ENCODE assay signal across 19 cellular contexts in genomic region chr16:82281544-82281943, GRCh38.
DNase-seq lines count a peak whose midpoint lies in the region; ATAC-seq and TF ChIP-seq lines count a peak whose summit lies in the region.
"Had no signal": no experiment of that assay in that cellular context is flagged by ENCODE, and none has a peak within 500 bp of the region (broad histone marks: within the 10 kb centered on the region; RNA-seq: fewer than 3 reads in every experiment).

No MANE protein-coding gene starts in this region.

- H3K9ac ChIP-seq in skeletal muscle tissue (ENCODE audit: low read depth in 1 of 3, low read length in 3 of 3), result no peak overlapping the region

- no peaks in the 10 kb centered on the region for H3K9me3 ChIP-seq in right atrium auricular region
- peaks cover 0 to 3% (median 0%) of the 10 kb centered on the region in 3 donors for H3K9me3 ChIP-seq in skeletal muscle tissue (ENCODE audit: control insufficient read depth in 3 of 3, low read length in 3 of 3)
- H3K9me3 ChIP-seq: Peyer's patch had no signal

- no peak overlapping the region for H3K4me3 ChIP-seq in right atrium auricular region
- peak overlapping the region in 1 of 3 donors; percentile 32 for H3K4me3 ChIP-seq in skeletal muscle tissue (ENCODE audit: low read length in 3 of 3)
- H3K4me3 ChIP-seq: Peyer's patch had no signal

- intact Hi-C loops in Right ventricle myocardium superior (cut with DNase I), result no loop called here
- intact Hi-C loops in left cardiac atrium (cut with DNase I), result no loop called here

- peak; percentile 86 for ATAC-seq in Right ventricle myocardium superior (ENCODE audit: poor library complexity)
- ATAC-seq in left cardiac atrium, result peak; percentile 64 to 88
- ATAC-seq in GM18498 (IDR thresholded peaks at IDR 0.05; ENCODE audit: unreplicated experiment), result no peak
- ATAC-seq in GM21381 (IDR thresholded peaks at IDR 0.05; ENCODE audit: unreplicated experiment), result no peak
- ATAC-seq: CD8-positive, alpha-beta T cell had no signal

- no peaks in the 10 kb centered on the region for H3K27me3 ChIP-seq in right atrium auricular region
- H3K27me3 ChIP-seq in skeletal muscle tissue (ENCODE audit: control insufficient read depth in 3 of 3, insufficient read depth in 3 of 3, low read length in 3 of 3), result no peaks in the 10 kb centered on the region
- H3K27me3 ChIP-seq: Peyer's patch had no signal

- TF ChIP-seq CTCF in right atrium auricular region (IDR thresholded peaks at IDR 0.05), result no peak

- H3K27ac ChIP-seq in right atrium auricular region (peak overlapping the region in 1 of 2 donors; percentile 79), skeletal muscle tissue (ENCODE audit: low read depth, low read length) (peak overlapping the region; percentile 49)
- H3K27ac ChIP-seq: Peyer's patch had no signal

- DNase-seq in Right ventricle myocardium superior, result no peak
- no peak for DNase-seq in right atrium auricular region (ENCODE audit: low spot score)
- DNase-seq in left cardiac atrium, result no peak
- DNase-seq in NCI-H2196 treated with DMSO at 0.1 percent for 48 hours (lab: John Stamatoyannopoulos, UW; ENCODE audit: unreplicated experiment), result no peak
- DNase-seq: 8988T; AML-193; C1 segment of cervical spinal cord; CD8-positive, alpha-beta T cell; DND-41; KG1; NCI-H1092; NCI-H1436; NCI-H2029; NCI-H345; NCI-H774; Peyer's patch had no signal

- H3K4me1 ChIP-seq in right atrium auricular region, result peaks cover 0 to 15% of the 10 kb centered on the region in 2 donors
- peaks cover 10 to 23% (median 13%) of the 10 kb centered on the region in 3 donors for H3K4me1 ChIP-seq in skeletal muscle tissue (ENCODE audit: control insufficient read depth in 3 of 3, insufficient read depth in 3 of 3, low read length in 3 of 3)
- H3K4me1 ChIP-seq: Peyer's patch had no signal

- no peaks in the 10 kb centered on the region for H3K36me3 ChIP-seq in right atrium auricular region
- H3K36me3 ChIP-seq in skeletal muscle tissue (ENCODE audit: control insufficient read depth in 3 of 3, insufficient read depth in 3 of 3, low read length in 3 of 3), result no peaks in the 10 kb centered on the region
- H3K36me3 ChIP-seq: Peyer's patch had no signal

Comparison
In these comparisons a context has a peak if more than half of its experiments do, and no peak if none do; other contexts are left out.
1. ATAC-seq: peak in Right ventricle myocardium superior (single experiment) and left cardiac atrium (2 of 2); none in GM18498 (single experiment) and GM21381 (single experiment).